ENCODE assay signal across 28 cellular contexts in genomic region chr17:1754430-1755112, GRCh38. TPM values are rescaled to one million over a fixed set of nuclear protein-coding genes. Genes with fewer than 3 reads are reported as not detected.
DNase-seq lines count a peak whose midpoint lies in the region; ATAC-seq and TF ChIP-seq lines count a peak whose summit lies in the region.
"Had no signal": no experiment of that assay in that cellular context is flagged by ENCODE, and none has a peak within 500 bp of the region (broad histone marks: within the 10 kb centered on the region; RNA-seq: fewer than 3 reads in every experiment).

No MANE protein-coding gene starts in this region.

- TF ChIP-seq CTCF in osteocyte (IDR thresholded peaks at IDR 0.05) (no peak), esophagus muscularis mucosa (IDR thresholded peaks at IDR 0.05) (no peak), mucosa of descending colon (IDR thresholded peaks at IDR 0.05) (no peak)

- H3K9me3 Mint-ChIP-seq in osteocyte (ENCODE audit: unreplicated experiment): no peaks in the 10 kb centered on the region
- H3K9me3 Mint-ChIP-seq: activated CD8-positive, alpha-beta T cell treated with anti-CD3 and anti-CD28 coated beads for 36 hours; activated naive CD4-positive, alpha-beta T cell treated with anti-CD3 and anti-CD28 coated beads, Interleukin-2, amount 50 U/mL, for 24 hours; activated T-helper 2 cell treated with anti-CD3 and anti-CD28 coated beads, Interferon-gamma antibody, Interleukin-2, Interleukin-4, amounts not matched to agents 10 μg/mL and 5 μg/mL and 100 μg/mL, durations not matched to agents 14 hours and 24 hours and 36 hours; naive thymus-derived CD8-positive, alpha-beta T cell; T-helper 1 cell treated with Interleukin-12 subunit alpha and Interleukin-12 subunit beta and Interleukin-4 antibody, amounts not matched to agents 30 μg/mL and 1 μg/mL, for 36 hours had no signal

- H3K27me3 ChIP-seq in BLaER1 (0 out of 2 replicates have a peak, but pooled peaks cover 3% of the 10 kb centered on the region), esophagus muscularis mucosa (peaks cover 0 to 11% (median 0%) of the 10 kb centered on the region in 4 donors)
- H3K27me3 ChIP-seq: BE2C, cardiac muscle cell, left lung had no signal

- peaks cover 36% of the 10 kb centered on the region for H3K4me1 Mint-ChIP-seq in osteocyte (ENCODE audit: unreplicated experiment)

- H3K9ac ChIP-seq in BLaER1: peak overlapping the region; percentile 64; the same call in 1 of the 2 replicates
- H3K9ac ChIP-seq: parathyroid adenoma had no signal

- no peaks in the 10 kb centered on the region for H3K36me3 Mint-ChIP-seq in osteocyte (ENCODE audit: unreplicated experiment)
- H3K36me3 Mint-ChIP-seq: activated naive CD4-positive, alpha-beta T cell treated with anti-CD3 and anti-CD28 coated beads, Interleukin-2, amount 50 U/mL, for 24 hours; naive thymus-derived CD8-positive, alpha-beta T cell had no signal

- no peaks in the 10 kb centered on the region for H3K27me3 Mint-ChIP-seq in osteocyte (ENCODE audit: unreplicated experiment)
- H3K27me3 Mint-ChIP-seq: activated CD8-positive, alpha-beta T cell treated with anti-CD3 and anti-CD28 coated beads for 36 hours; activated naive CD4-positive, alpha-beta T cell treated with anti-CD3 and anti-CD28 coated beads, Interleukin-2, amount 50 U/mL, for 24 hours; naive thymus-derived CD8-positive, alpha-beta T cell had no signal

- DNase-seq in islet precursor cell (peak; percentile 57), osteocyte (ENCODE audit: extremely low spot score, unreplicated experiment) (no peak), esophagus muscularis mucosa (ENCODE audit: extremely low spot score) (no peak), mucosa of descending colon (no peak), sciatic nerve (ENCODE audit: low spot score) (no peak)
- DNase-seq: activated CD4-positive, alpha-beta T cell treated with anti-CD3 and anti-CD28 coated beads for 1 hour; activated CD8-positive, alpha-beta T cell treated with anti-CD3 and anti-CD28 coated beads for 36 hours; cortex of kidney; KBM-7; left lung; midbrain; MM.1S; naive thymus-derived CD8-positive, alpha-beta T cell; NCI-H1417 treated with DMSO at 0.1 percent for 48 hours; NCI-H345; NCI-H774; stimulated activated CD8-positive, alpha-beta memory T cell treated with anti-CD3 and anti-CD28 coated beads, Interleukin-4, amount 100 ng/mL, for 48 hours; trophoblast cell had no signal

- TF ChIP-seq POLR2A in esophagus muscularis mucosa (IDR thresholded peaks at IDR 0.05; ENCODE audit: low read depth): no peak

- H3K4me2 ChIP-seq in BLaER1: peak overlapping the region; percentile 78

- H3K9me3 ChIP-seq in BLaER1: no peaks in the 10 kb centered on the region
- no peaks in the 10 kb centered on the region for H3K9me3 ChIP-seq in esophagus muscularis mucosa
- H3K9me3 ChIP-seq in mucosa of descending colon: no peaks in the 10 kb centered on the region
- H3K9me3 ChIP-seq: BE2C, left lung had no signal

- TF ChIP-seq EP300 in esophagus muscularis mucosa (IDR thresholded peaks at IDR 0.05): no peak

- no peak overlapping the region for H3K4me3 Mint-ChIP-seq in osteocyte (ENCODE audit: unreplicated experiment)
- H3K4me3 Mint-ChIP-seq: activated CD8-positive, alpha-beta T cell treated with anti-CD3 and anti-CD28 coated beads for 36 hours; activated naive CD4-positive, alpha-beta T cell treated with anti-CD3 and anti-CD28 coated beads, Interleukin-2, amount 50 U/mL, for 24 hours; naive thymus-derived CD8-positive, alpha-beta T cell; T-helper 1 cell treated with Interleukin-12 subunit alpha and Interleukin-12 subunit beta and Interleukin-4 antibody, amounts not matched to agents 30 μg/mL and 1 μg/mL, for 36 hours had no signal

- no peak overlapping the region for H3K4me3 ChIP-seq in BLaER1
- H3K4me3 ChIP-seq in esophagus muscularis mucosa: no peak overlapping the region
- H3K4me3 ChIP-seq in mucosa of descending colon: no peak overlapping the region
- H3K4me3 ChIP-seq: cardiac muscle cell had no signal

- intact Hi-C loops in esophagus muscularis mucosa (cut with DNase I) (no loop called here), mucosa of descending colon (cut with DNase I, micrococcal nuclease) (no loop called here), sciatic nerve (cut with DNase I) (no loop called here)

- H3K36me3 ChIP-seq in BLaER1 (no peaks in the 10 kb centered on the region), esophagus muscularis mucosa (no peaks in the 10 kb centered on the region), mucosa of descending colon (ENCODE audit: low read depth) (no peaks in the 10 kb centered on the region)
- H3K36me3 ChIP-seq: BE2C, cardiac muscle cell, left lung had no signal

- H4K20me1 ChIP-seq in BLaER1: no peaks in the 10 kb centered on the region

- WGBS in esophagus muscularis mucosa: 79% methylated on average over 16 of the region's 25 CpGs

- H3K4me1 ChIP-seq in BLaER1 (peaks cover 42% of the 10 kb centered on the region), esophagus muscularis mucosa (peaks cover 0 to 6% (median 2%) of the 10 kb centered on the region in 4 donors), mucosa of descending colon (ENCODE audit: low read depth) (peaks cover 17% of the 10 kb centered on the region)
- H3K4me1 ChIP-seq: parathyroid adenoma had no signal

- ATAC-seq in esophagus mucosa: no peak
- ATAC-seq in mucosa of descending colon: no peak
- ATAC-seq in sciatic nerve: no peak
- ATAC-seq: activated CD8-positive, alpha-beta T cell treated with anti-CD3 and anti-CD28 coated beads for 36 hours; left lung; naive thymus-derived CD8-positive, alpha-beta T cell had no signal

- peak overlapping the region; percentile 18 for H3K27ac Mint-ChIP-seq in osteocyte (ENCODE audit: unreplicated experiment)
- H3K27ac Mint-ChIP-seq: activated CD8-positive, alpha-beta T cell treated with anti-CD3 and anti-CD28 coated beads for 36 hours; activated naive CD4-positive, alpha-beta T cell treated with anti-CD3 and anti-CD28 coated beads, Interleukin-2, amount 50 U/mL, for 24 hours; activated T-helper 2 cell treated with anti-CD3 and anti-CD28 coated beads, Interferon-gamma antibody, Interleukin-2, Interleukin-4, amounts not matched to agents 10 μg/mL and 5 μg/mL and 100 μg/mL, durations not matched to agents 14 hours and 24 hours and 36 hours; T-helper 1 cell treated with Interleukin-12 subunit alpha and Interleukin-12 subunit beta and Interleukin-4 antibody, amounts not matched to agents 30 μg/mL and 1 μg/mL, for 36 hours had no signal

- H3K27ac ChIP-seq in BLaER1: peak overlapping the region; percentile 71; the same call in 1 of the 2 replicates
- peak overlapping the region; percentile 64 for H3K27ac ChIP-seq in angular gyrus (ENCODE audit: low read depth, low read length)
- H3K27ac ChIP-seq in esophagus muscularis mucosa (replicated peaks in 1 of 4): no peak overlapping the region
- H3K27ac ChIP-seq: cardiac muscle cell, left lung, parathyroid adenoma had no signal

RNA-seq across cellular contexts. Expression of gene SERPINF1, which starts 7.3 kb away (rescaled TPM):
- total RNA-seq in osteocyte: 164 and 175 TPM in 2 replicates
- 28.4 TPM for total RNA-seq in esophagus mucosa
- total RNA-seq in esophagus muscularis mucosa: 100 to 1,000 TPM; 177 to 464 (median 330) TPM
- 100 to 1,000 TPM in 1 of 3 donors, 10 to 100 TPM in 2; 16.9 to 111 (median 76.9) TPM for total RNA-seq in mucosa of descending colon
- total RNA-seq in sciatic nerve: 592 TPM
- total RNA-seq: activated T-helper 2 cell treated with anti-CD3 and anti-CD28 coated beads, Interferon-gamma antibody, Interleukin-2, Interleukin-4, amounts not matched to agents 10 μg/mL and 5 μg/mL and 100 μg/mL, durations not matched to agents 14 hours and 24 hours and 36 hours had no signal

RNA-seq across cellular contexts. Expression of gene SERPINF2, which starts 11.9 kb away (rescaled TPM):
- total RNA-seq in osteocyte (0.38 and 0.50 TPM in 2 replicates), esophagus mucosa (2.7 TPM), esophagus muscularis mucosa (1 to 10 TPM; 2.4 to 7.5 (median 3.4) TPM), mucosa of descending colon (1 to 10 TPM in 2 of 3 donors, under 1 TPM in 1; 0.78 to 8.2 (median 2.9) TPM), sciatic nerve (3.2 TPM)
- total RNA-seq: glomerular endothelial cell had no signal

RNA-seq across cellular contexts. Expression of gene WDR81, which starts 30.1 kb away (rescaled TPM):
- 30.8 and 33.3 TPM in 2 replicates for total RNA-seq in osteocyte
- total RNA-seq in esophagus mucosa: 10.2 TPM
- 10 to 100 TPM; 25.7 to 40.8 (median 32.1) TPM for total RNA-seq in esophagus muscularis mucosa
- 10 to 100 TPM; 17.3 to 27.3 (median 22.4) TPM for total RNA-seq in mucosa of descending colon
- 26.1 TPM for total RNA-seq in sciatic nerve

RNA-seq across cellular contexts. Expression of gene TLCD2, which starts 44.4 kb away (rescaled TPM):
- total RNA-seq in osteocyte (4.2 and 4.7 TPM in 2 replicates), esophagus mucosa (10.9 TPM), esophagus muscularis mucosa (1 to 10 TPM; 4.6 to 7.7 (median 5.5) TPM), mucosa of descending colon (10 to 100 TPM; 29.0 to 45.6 (median 37.6) TPM), sciatic nerve (13.6 TPM)
- total RNA-seq: naive thymus-derived CD8-positive, alpha-beta T cell had no signal

Comparison
In these comparisons a context has a peak if more than half of its experiments do, and no peak if none do; other contexts are left out.
1. H3K27ac ChIP-seq: peak in BLaER1 (single experiment) and angular gyrus (single experiment); none in esophagus muscularis mucosa (0 of 4).